ENCODE assay signal across 8 cellular contexts in the genomic region with DNA sequence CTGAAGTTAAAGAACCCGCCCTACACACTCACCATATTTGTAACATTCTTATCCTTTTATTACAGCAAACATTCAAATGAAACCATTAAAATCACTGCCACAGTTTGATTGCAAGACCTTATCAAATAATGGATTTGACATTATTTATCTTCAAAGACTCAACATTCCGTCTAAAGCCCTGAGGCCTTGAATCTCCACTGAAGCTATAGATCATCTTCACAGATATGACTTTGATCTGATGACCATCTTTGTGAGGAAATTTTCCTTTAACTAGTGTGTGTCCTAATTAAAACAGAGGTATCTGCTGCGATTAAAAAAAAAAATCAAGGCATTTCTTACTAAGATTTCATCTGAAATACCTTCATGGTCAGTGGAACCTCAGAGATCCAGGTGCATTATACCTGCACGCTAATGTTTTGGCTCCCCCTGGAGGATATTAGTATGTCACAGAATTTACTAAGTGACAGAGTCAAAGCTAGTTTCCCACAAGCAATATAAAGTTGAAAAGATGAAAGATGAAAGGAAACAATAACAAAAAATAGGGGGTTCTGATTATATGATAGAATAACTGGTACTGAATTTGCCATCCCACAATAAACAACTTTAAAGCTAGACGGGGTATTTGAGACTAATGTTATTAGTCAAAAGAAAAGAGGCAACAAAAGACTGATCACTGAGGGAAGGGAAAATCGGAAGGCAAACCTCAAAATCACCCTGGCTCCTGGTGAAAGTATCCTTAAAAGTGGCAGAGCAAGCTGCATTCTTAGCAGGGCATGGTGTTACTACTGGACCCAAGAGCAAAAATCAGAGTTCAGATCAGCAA.
DNase-seq lines count a peak whose midpoint lies in the region; ATAC-seq and TF ChIP-seq lines count a peak whose summit lies in the region.

No MANE protein-coding gene starts in this region.

- TF ChIP-seq CTCF in AG04449 (IDR thresholded peaks at IDR 0.05; ENCODE audit: insufficient read depth, low read length, missing control alignments) (peak; percentile 39), PC-9 (conservative IDR thresholded peaks at IDR 0.05) (peak; percentile 69)

- H3K27me3 ChIP-seq in HAP-1 (ENCODE audit: low read depth), result no peaks in the 10 kb centered on the region
- H3K27me3 ChIP-seq in PC-9 (ENCODE audit: insufficient read depth, low read depth), result no peaks in the 10 kb centered on the region
- H3K27me3 ChIP-seq in effector memory CD4-positive, alpha-beta T cell (replicated peaks; ENCODE audit: control insufficient read depth, insufficient read depth, low read length, poor library complexity, severe bottlenecking), result no peaks in the 10 kb centered on the region

- no peaks in the 10 kb centered on the region for H3K9me3 ChIP-seq in HAP-1
- H3K9me3 ChIP-seq in PC-9 (ENCODE audit: insufficient read depth, low read depth), result no peaks in the 10 kb centered on the region
- no peaks in the 10 kb centered on the region for H3K9me3 ChIP-seq in effector memory CD4-positive, alpha-beta T cell (ENCODE audit: control insufficient read depth, low read length)

- H3K79me2 ChIP-seq in PC-9 (ENCODE audit: low read depth), result no peaks in the 10 kb centered on the region

- H3K4me2 ChIP-seq in PC-9, result no peak overlapping the region

- no peaks in the 10 kb centered on the region for H3K9me2 ChIP-seq in PC-9 (ENCODE audit: insufficient read depth)

- in situ Hi-C loops in HAP-1 (cut with MboI; ENCODE audit: low sequenced_read_pairs), result no loop called here

- POLR2A ChIA-PET in AG04449 (lab: Yijun Ruan, JAX) (no interaction called here), PC-9 (lab: Charles Lee; ENCODE audit: unreplicated experiment) (no interaction called here)

- no peak overlapping the region for H3K27ac ChIP-seq in PC-9
- H3K27ac ChIP-seq in effector memory CD4-positive, alpha-beta T cell (ENCODE audit: insufficient read depth, low read length, poor library complexity, severe bottlenecking), result no peak overlapping the region

- no peak for ATAC-seq in HG02610 (IDR thresholded peaks at IDR 0.05; ENCODE audit: unreplicated experiment)

- CTCF ChIA-PET in AG04449 (lab: Yijun Ruan, JAX), result interaction anchor here (0.6 to 2.3 kb wide), 39 partner anchors 8 to 922 kb away, joined by 3 to 15 read pairs (median 4); no protein-coding TSS in a partner anchor
- CTCF ChIA-PET in PC-9 (lab: Charles Lee), result interaction anchor here (0.6 kb wide), 1 partner anchor 779 kb away, joined by 3 read pairs; no protein-coding TSS in a partner anchor

- H3K36me3 ChIP-seq in HAP-1 (replicated peaks) (no peaks in the 10 kb centered on the region), PC-9 (ENCODE audit: low read depth) (no peaks in the 10 kb centered on the region)
- H3K36me3 ChIP-seq in effector memory CD4-positive, alpha-beta T cell (ENCODE audit: control insufficient read depth, insufficient read depth, low read length), result no peaks in the 10 kb centered on the region

- H3K4me1 ChIP-seq in HAP-1, result no peaks in the 10 kb centered on the region
- H3K4me1 ChIP-seq in PC-9 (replicated peaks; ENCODE audit: insufficient read depth), result no peaks in the 10 kb centered on the region
- H3K4me1 ChIP-seq in effector memory CD4-positive, alpha-beta T cell (ENCODE audit: control insufficient read depth, insufficient read depth, low read length, poor library complexity, severe bottlenecking), result no peaks in the 10 kb centered on the region

- H3K4me3 ChIP-seq in AG04449 (ENCODE audit: low read depth, low read length), result no peak overlapping the region
- H3K4me3 ChIP-seq in HAP-1, result no peak overlapping the region
- H3K4me3 ChIP-seq in PC-9, result no peak overlapping the region
- H3K4me3 ChIP-seq in effector memory CD4-positive, alpha-beta T cell (ENCODE audit: insufficient read depth, low read depth, low read length, poor library complexity, severe bottlenecking), result no peak overlapping the region

- DNase-seq in AG04449 (ENCODE audit: low read depth, low spot score), result no peak
- DNase-seq in HAP-1 (ENCODE audit: low spot score in 2 of 2), result peak; percentile 8 to 21
- DNase-seq in PC-9, result no peak
- peak; percentile 32 for DNase-seq in iPS-NIHi7 (ENCODE audit: extremely low spot score)
- DNase-seq in UCSD-AML1 (lab: John Stamatoyannopoulos, UW; ENCODE audit: unreplicated experiment), result no peak
- DNase-seq in stimulated activated naive CD4-positive, alpha-beta T cell treated with Interleukin-2 at 50 U/mL for 16 hours (lab: John Stamatoyannopoulos, UW), result no peak
- DNase-seq in effector memory CD4-positive, alpha-beta T cell, result no peak

- H2AFZ ChIP-seq in PC-9, result no peak overlapping the region

- intact Hi-C loops in PC-9 (cut with micrococcal nuclease; ENCODE audit: unreplicated experiment), result loop anchor here (1.0 to 2.0 kb wide), 2 partner anchors 761 to 922 kb away; no protein-coding TSS in a partner anchor

- H4K20me1 ChIP-seq in PC-9 (ENCODE audit: insufficient read depth), result no peaks in the 10 kb centered on the region

- no peaks in the 10 kb centered on the region for H3F3A ChIP-seq in PC-9 (ENCODE audit: insufficient read depth, low read depth)

- BruUV-seq in PC-9 (replicated peaks; lab: Mats Ljungman, UMichigan), result no TSS peak

Comparison
In these comparisons a context has a peak if more than half of its experiments do, and no peak if none do; other contexts are left out.
1. DNase-seq: peak in HAP-1 (2 of 2) and iPS-NIHi7 (single experiment); none in AG04449 (single experiment), PC-9 (0 of 2), UCSD-AML1 (single experiment), stimulated activated naive CD4-positive, alpha-beta T cell treated with Interleukin-2 at 50 U/mL for 16 hours (single experiment) and effector memory CD4-positive, alpha-beta T cell (0 of 3).